Comparison of ENCODE assay signal across 1 cellular context in the genomic region with DNA sequence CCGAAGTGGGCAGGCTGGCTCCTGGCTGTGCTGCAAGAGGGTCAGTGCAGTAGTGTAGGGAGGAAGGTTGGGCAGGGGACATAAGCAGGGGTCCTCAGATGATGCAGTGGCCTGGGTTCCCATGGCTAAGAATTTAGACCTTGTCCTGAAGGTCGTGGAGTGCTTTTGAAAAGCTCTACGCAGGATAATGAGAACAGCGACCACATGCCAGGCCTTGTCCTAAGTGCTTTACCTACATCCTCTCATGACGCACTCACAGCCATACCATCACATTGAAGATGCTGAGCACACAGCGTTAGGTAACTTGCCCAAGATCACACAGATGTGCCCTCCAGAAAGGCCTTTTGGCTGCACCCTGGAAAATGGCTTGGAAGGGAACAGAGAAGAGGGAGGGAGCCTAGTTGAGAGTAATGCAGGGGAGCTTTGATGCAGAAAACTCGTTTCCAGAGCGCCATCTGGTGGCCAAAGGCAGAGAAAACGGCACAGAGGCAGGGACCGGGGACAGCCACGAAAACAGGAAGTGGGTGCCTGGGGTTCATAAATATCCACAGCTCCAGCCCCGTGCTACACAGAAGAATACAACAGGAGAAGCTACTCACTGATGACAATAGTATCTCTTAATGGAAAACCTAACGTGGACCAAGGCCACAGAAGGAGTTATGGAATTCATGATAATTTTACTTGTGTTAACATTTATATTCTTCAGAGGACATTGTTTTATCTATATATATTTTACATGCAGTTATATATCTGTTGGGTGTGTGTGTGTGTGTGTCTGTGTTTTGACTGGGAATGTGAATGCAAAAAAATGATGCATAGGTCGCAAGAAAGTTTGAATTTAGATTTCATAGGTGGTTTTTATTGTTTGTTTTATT.
TF ChIP-seq lines count a peak whose summit lies in the region.

No MANE protein-coding gene starts in this region.

TF ChIP-seq in HepG2, 621 proteins besides CTCF, POLR2A, EP300 and RAD21 (continued from another document):
- TF ChIP-seq ZNF501 (CRISPR knock-in tag; IDR thresholded peaks at IDR 0.05) = 0 out of 2 replicates have a peak, but pooled peaks have one; percentile 20
- TF ChIP-seq MXD4 (CRISPR knock-in tag; IDR thresholded peaks at IDR 0.05) = 0 out of 2 replicates have a peak, but pooled peaks have one; percentile 19
- TF ChIP-seq XRCC5 (optimal IDR thresholded peaks at IDR 0.05; ENCODE audit: low read length) = peak; percentile 81
- no peak for TF ChIP-seq ZNF670 (CRISPR knock-in tag; IDR thresholded peaks at IDR 0.05; ENCODE audit: borderline replicate concordance)
- no peak for TF ChIP-seq ZNF777 (CRISPR knock-in tag; IDR thresholded peaks at IDR 0.05)
- TF ChIP-seq, protein P1, sequence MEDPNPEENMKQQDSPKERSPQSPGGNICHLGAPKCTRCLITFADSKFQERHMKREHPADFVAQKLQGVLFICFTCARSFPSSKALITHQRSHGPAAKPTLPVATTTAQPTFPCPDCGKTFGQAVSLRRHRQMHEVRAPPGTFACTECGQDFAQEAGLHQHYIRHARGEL (CRISPR knock-in tag; IDR thresholded peaks at IDR 0.05) = no peak
- peak; percentile 53; the same call in 1 of the 2 replicates for TF ChIP-seq MIER2 (CRISPR knock-in tag; IDR thresholded peaks at IDR 0.05)
- TF ChIP-seq ZNF761 (CRISPR knock-in tag; conservative IDR thresholded peaks at IDR 0.05) = 0 out of 2 replicates have a peak, but pooled peaks have one; percentile 56
- 0 out of 2 replicates have a peak, but pooled peaks have one; percentile 17 for TF ChIP-seq SP5 (CRISPR knock-in tag; IDR thresholded peaks at IDR 0.05; ENCODE audit: borderline replicate concordance, low read depth)
- peak; percentile 43; the same call in 1 of the 2 replicates for TF ChIP-seq JUN (CRISPR knock-in tag; IDR thresholded peaks at IDR 0.05)
- no peak for TF ChIP-seq ZNF264 (CRISPR knock-in tag; IDR thresholded peaks at IDR 0.05)
- peak; percentile 40; the same call in 1 of the 2 replicates for TF ChIP-seq SAP130 (CRISPR knock-in tag; IDR thresholded peaks at IDR 0.05; ENCODE audit: low read depth)
- TF ChIP-seq NR1H2 (CRISPR knock-in tag; IDR thresholded peaks at IDR 0.05; ENCODE audit: borderline replicate concordance, low read depth) = no peak
- peak; percentile 57; the same call in 1 of the 2 replicates for TF ChIP-seq ELF4 (CRISPR knock-in tag; IDR thresholded peaks at IDR 0.05; ENCODE audit: borderline replicate concordance)
- no peak for TF ChIP-seq HMGA1 (CRISPR knock-in tag; conservative IDR thresholded peaks at IDR 0.05)
- TF ChIP-seq, protein P2, sequence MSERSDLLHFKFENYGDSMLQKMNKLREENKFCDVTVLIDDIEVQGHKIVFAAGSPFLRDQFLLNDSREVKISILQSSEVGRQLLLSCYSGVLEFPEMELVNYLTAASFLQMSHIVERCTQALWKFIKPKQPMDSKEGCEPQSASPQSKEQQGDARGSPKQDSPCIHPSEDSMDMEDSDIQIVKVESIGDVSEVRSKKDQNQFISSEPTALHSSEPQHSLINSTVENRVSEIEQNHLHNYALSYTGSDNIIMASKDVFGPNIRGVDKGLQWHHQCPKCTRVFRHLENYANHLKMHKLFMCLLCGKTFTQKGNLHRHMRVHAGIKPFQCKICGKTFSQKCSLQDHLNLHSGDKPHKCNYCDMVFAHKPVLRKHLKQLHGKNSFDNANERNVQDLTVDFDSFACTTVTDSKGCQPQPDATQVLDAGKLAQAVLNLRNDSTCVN (CRISPR knock-in tag; IDR thresholded peaks at IDR 0.05; ENCODE audit: borderline replicate concordance) = no peak
- no peak for TF ChIP-seq CENPX (CRISPR knock-in tag; IDR thresholded peaks at IDR 0.05)
- no peak for TF ChIP-seq TCF7 (IDR thresholded peaks at IDR 0.05; ENCODE audit: low read depth)
- TF ChIP-seq, protein P3, sequence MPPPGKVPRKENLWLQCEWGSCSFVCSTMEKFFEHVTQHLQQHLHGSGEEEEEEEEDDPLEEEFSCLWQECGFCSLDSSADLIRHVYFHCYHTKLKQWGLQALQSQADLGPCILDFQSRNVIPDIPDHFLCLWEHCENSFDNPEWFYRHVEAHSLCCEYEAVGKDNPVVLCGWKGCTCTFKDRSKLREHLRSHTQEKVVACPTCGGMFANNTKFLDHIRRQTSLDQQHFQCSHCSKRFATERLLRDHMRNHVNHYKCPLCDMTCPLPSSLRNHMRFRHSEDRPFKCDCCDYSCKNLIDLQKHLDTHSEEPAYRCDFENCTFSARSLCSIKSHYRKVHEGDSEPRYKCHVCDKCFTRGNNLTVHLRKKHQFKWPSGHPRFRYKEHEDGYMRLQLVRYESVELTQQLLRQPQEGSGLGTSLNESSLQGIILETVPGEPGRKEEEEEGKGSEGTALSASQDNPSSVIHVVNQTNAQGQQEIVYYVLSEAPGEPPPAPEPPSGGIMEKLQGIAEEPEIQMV (CRISPR knock-in tag; IDR thresholded peaks at IDR 0.05; ENCODE audit: low read depth) = no peak
- TF ChIP-seq, protein P4, sequence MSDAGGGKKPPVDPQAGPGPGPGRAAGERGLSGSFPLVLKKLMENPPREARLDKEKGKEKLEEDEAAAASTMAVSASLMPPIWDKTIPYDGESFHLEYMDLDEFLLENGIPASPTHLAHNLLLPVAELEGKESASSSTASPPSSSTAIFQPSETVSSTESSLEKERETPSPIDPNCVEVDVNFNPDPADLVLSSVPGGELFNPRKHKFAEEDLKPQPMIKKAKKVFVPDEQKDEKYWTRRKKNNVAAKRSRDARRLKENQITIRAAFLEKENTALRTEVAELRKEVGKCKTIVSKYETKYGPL (CRISPR knock-in tag; IDR thresholded peaks at IDR 0.05) = no peak
- no peak for TF ChIP-seq ATAD3A (CRISPR knock-in tag; IDR thresholded peaks at IDR 0.05)
- TF ChIP-seq, protein P5, sequence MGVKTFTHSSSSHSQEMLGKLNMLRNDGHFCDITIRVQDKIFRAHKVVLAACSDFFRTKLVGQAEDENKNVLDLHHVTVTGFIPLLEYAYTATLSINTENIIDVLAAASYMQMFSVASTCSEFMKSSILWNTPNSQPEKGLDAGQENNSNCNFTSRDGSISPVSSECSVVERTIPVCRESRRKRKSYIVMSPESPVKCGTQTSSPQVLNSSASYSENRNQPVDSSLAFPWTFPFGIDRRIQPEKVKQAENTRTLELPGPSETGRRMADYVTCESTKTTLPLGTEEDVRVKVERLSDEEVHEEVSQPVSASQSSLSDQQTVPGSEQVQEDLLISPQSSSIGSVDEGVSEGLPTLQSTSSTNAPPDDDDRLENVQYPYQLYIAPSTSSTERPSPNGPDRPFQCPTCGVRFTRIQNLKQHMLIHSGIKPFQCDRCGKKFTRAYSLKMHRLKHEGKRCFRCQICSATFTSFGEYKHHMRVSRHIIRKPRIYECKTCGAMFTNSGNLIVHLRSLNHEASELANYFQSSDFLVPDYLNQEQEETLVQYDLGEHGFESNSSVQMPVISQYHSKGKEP (CRISPR knock-in tag; IDR thresholded peaks at IDR 0.05) = no peak
- peak; percentile 43; the same call in 1 of the 2 replicates for TF ChIP-seq SPEN (CRISPR knock-in tag; IDR thresholded peaks at IDR 0.05; ENCODE audit: low read depth)
- TF ChIP-seq, protein P6, sequence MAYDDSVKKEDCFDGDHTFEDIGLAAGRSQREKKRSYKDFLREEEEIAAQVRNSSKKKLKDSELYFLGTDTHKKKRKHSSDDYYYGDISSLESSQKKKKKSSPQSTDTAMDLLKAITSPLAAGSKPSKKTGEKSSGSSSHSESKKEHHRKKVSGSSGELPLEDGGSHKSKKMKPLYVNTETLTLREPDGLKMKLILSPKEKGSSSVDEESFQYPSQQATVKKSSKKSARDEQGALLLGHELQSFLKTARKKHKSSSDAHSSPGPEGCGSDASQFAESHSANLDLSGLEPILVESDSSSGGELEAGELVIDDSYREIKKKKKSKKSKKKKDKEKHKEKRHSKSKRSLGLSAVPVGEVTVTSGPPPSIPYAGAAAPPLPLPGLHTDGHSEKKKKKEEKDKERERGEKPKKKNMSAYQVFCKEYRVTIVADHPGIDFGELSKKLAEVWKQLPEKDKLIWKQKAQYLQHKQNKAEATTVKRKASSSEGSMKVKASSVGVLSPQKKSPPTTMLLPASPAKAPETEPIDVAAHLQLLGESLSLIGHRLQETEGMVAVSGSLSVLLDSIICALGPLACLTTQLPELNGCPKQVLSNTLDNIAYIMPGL (CRISPR knock-in tag; IDR thresholded peaks at IDR 0.05; ENCODE audit: borderline replicate concordance in 1 of 2, low read depth in 1 of 2) = peak; percentile 58 to 85
- TF ChIP-seq, protein P7, sequence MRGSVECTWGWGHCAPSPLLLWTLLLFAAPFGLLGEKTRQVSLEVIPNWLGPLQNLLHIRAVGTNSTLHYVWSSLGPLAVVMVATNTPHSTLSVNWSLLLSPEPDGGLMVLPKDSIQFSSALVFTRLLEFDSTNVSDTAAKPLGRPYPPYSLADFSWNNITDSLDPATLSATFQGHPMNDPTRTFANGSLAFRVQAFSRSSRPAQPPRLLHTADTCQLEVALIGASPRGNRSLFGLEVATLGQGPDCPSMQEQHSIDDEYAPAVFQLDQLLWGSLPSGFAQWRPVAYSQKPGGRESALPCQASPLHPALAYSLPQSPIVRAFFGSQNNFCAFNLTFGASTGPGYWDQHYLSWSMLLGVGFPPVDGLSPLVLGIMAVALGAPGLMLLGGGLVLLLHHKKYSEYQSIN (CRISPR knock-in tag; IDR thresholded peaks at IDR 0.05; ENCODE audit: borderline replicate concordance) = no peak
- no peak for TF ChIP-seq RBM39 (IDR thresholded peaks at IDR 0.05; ENCODE audit: low read depth, low read length, poor library complexity, severe bottlenecking)
- TF ChIP-seq, protein P8, sequence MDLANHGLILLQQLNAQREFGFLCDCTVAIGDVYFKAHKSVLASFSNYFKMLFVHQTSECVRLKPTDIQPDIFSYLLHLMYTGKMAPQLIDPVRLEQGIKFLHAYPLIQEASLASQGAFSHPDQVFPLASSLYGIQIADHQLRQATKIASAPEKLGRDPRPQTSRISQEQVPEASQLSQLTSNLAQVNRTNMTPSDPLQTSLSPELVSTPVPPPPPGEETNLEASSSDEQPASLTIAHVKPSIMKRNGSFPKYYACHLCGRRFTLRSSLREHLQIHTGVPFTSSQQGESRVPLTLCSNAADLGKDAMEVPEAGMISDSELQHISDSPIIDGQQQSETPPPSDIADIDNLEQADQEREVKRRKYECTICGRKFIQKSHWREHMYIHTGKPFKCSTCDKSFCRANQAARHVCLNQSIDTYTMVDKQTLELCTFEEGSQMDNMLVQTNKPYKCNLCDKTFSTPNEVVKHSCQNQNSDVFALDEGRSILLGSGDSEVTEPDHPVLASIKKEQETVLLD (CRISPR knock-in tag; IDR thresholded peaks at IDR 0.05; ENCODE audit: low read depth) = no peak
